ENCODE assay signal across 8 cellular contexts in the genomic region with DNA sequence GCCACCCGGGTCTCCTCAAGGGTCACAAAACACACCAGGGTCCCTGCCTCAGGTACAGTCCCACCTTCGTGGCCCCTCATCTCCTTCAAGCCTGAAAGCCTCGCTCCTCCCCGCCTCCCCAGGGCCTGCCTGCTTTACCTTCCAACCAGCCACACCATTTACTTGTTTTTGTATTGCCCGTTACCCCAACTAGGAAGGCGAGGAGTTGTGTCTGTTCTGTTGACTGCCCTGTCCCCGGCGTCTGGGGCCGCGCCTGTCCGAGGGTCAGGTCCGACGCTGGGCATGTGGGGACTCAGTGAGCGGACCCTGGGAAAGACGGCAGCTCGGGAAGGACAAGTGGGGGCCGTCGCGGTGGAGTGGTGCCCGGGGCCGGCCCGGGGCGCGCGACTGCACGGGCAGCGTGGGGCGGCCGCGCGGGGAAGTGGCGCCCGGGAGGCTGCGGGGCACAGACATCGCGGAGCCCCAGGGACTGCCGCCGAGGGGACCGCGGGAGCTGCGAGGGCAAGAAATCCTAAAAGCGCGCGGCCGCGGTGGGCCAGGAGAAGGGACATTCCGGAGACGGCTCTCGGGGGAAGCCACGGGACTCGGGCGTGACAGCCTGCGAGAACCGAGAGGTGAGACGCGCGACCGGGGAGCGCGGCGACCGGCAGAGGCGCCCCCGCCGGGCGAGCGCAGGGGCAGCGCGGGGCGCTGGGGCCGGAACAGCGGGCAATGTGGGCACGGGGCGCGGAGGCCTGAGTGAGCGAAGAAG. TPM values are rescaled to one million over a fixed set of nuclear protein-coding genes. Genes with fewer than 3 reads are reported as not detected.
DNase-seq lines count a peak whose midpoint lies in the region; ATAC-seq and TF ChIP-seq lines count a peak whose summit lies in the region.

No MANE protein-coding gene starts in this region.

- H3K9ac ChIP-seq in Loucy (ENCODE audit: low read depth, low read length, poor library complexity, severe bottlenecking) = no peak overlapping the region

- no peaks in the 10 kb centered on the region for H4K20me1 ChIP-seq in Loucy (ENCODE audit: insufficient read depth, low read length, poor library complexity, severe bottlenecking)

- peak overlapping the region; percentile 73; the same call in 1 of the 2 replicates for H2AFZ ChIP-seq in Loucy (ENCODE audit: low read length)

- H3K27ac Mint-ChIP-seq in activated T-cell treated with anti-CD3 and anti-CD28 coated beads, Interleukin-2, amount 50 U/mL, for 24 hours = peak overlapping the region; percentile 47
- no peak overlapping the region for H3K27ac Mint-ChIP-seq in progenitor cell of endocrine pancreas

- H3K4me3 Mint-ChIP-seq in activated T-cell treated with anti-CD3 and anti-CD28 coated beads, Interleukin-2, amount 50 U/mL, for 24 hours = peak overlapping the region; percentile 71
- peak overlapping the region; percentile 70 for H3K4me3 Mint-ChIP-seq in progenitor cell of endocrine pancreas (ENCODE audit: low read depth)

- no peaks in the 10 kb centered on the region; the same call in 1 of the 2 replicates for H3F3A ChIP-seq in Loucy (ENCODE audit: low read depth)

- H3K4me3 ChIP-seq in Loucy (ENCODE audit: low read length, poor library complexity, severe bottlenecking) = peak overlapping the region; percentile 78

- peaks cover 32% of the 10 kb centered on the region for H3K4me1 ChIP-seq in Loucy (ENCODE audit: insufficient read depth, low read length, poor library complexity, severe bottlenecking)

- peak overlapping the region; percentile 75 for H3K4me2 ChIP-seq in Loucy (ENCODE audit: low read depth, low read length, poor library complexity, severe bottlenecking)

- H3K36me3 Mint-ChIP-seq in activated T-cell treated with anti-CD3 and anti-CD28 coated beads, Interleukin-2, amount 50 U/mL, for 24 hours (ENCODE audit: low read depth) = no peaks in the 10 kb centered on the region
- peaks cover under 1% of the 10 kb centered on the region for H3K36me3 Mint-ChIP-seq in progenitor cell of endocrine pancreas (ENCODE audit: insufficient read depth)

- peak; percentile 49 for DNase-seq in NCI-H2196 (lab: John Stamatoyannopoulos, UW; ENCODE audit: unreplicated experiment)
- DNase-seq in NCI-H2196 treated with DMSO at 0.1 percent for 48 hours (lab: John Stamatoyannopoulos, UW; ENCODE audit: unreplicated experiment) = no peak
- DNase-seq in activated T-cell treated with anti-CD3 and anti-CD28 coated beads, Interleukin-2, amount 50 U/mL, for 24 hours = no peak
- DNase-seq in germinal center (ENCODE audit: low spot score) = peak; percentile 74
- DNase-seq in progenitor cell of endocrine pancreas (ENCODE audit: low spot score, unreplicated experiment) = peak; percentile 43

- H3K27me3 Mint-ChIP-seq in activated T-cell treated with anti-CD3 and anti-CD28 coated beads, Interleukin-2, amount 50 U/mL, for 24 hours = peaks cover 60% of the 10 kb centered on the region
- H3K27me3 Mint-ChIP-seq in progenitor cell of endocrine pancreas = peaks cover 39% of the 10 kb centered on the region

- H3K4me1 Mint-ChIP-seq in activated T-cell treated with anti-CD3 and anti-CD28 coated beads, Interleukin-2, amount 50 U/mL, for 24 hours (ENCODE audit: low read depth) = peaks cover 6% of the 10 kb centered on the region
- H3K4me1 Mint-ChIP-seq in progenitor cell of endocrine pancreas (ENCODE audit: low read depth) = peaks cover 25% of the 10 kb centered on the region

- no peaks in the 10 kb centered on the region for H3K9me3 ChIP-seq in Loucy (ENCODE audit: insufficient read depth, low read depth, low read length)

- H3K36me3 ChIP-seq in Loucy (ENCODE audit: insufficient read depth, low read length) = no peaks in the 10 kb centered on the region

- peaks cover 13% of the 10 kb centered on the region for H3K79me2 ChIP-seq in Loucy (ENCODE audit: insufficient read depth, low read length)

- no peak; the same call in 1 of the 2 replicates for TF ChIP-seq CTCF in Loucy (conservative IDR thresholded peaks at IDR 0.05; ENCODE audit: low read length)
- TF ChIP-seq CTCF in progenitor cell of endocrine pancreas (IDR thresholded peaks at IDR 0.05; ENCODE audit: unreplicated experiment) = peak; percentile 29

- peak; percentile 39 for ATAC-seq in GM21737 (IDR thresholded peaks at IDR 0.05; ENCODE audit: unreplicated experiment)
- no peak for ATAC-seq in GM18519 (IDR thresholded peaks at IDR 0.05; ENCODE audit: low FRiP score, unreplicated experiment)

- no peaks in the 10 kb centered on the region for H3K27me3 ChIP-seq in Loucy (ENCODE audit: insufficient read depth, low read length, poor library complexity, severe bottlenecking)

- H3K9me2 ChIP-seq in Loucy (replicated peaks; ENCODE audit: low read depth, low read length) = no peaks in the 10 kb centered on the region

- no peaks in the 10 kb centered on the region for H3K9me3 Mint-ChIP-seq in activated T-cell treated with anti-CD3 and anti-CD28 coated beads, Interleukin-2, amount 50 U/mL, for 24 hours
- no peaks in the 10 kb centered on the region for H3K9me3 Mint-ChIP-seq in progenitor cell of endocrine pancreas (ENCODE audit: low read depth)

RNA-seq across cellular contexts. Expression of gene GRHL1, which starts 0.8 kb away (rescaled TPM):
- total RNA-seq in progenitor cell of endocrine pancreas = 13.4 and 14.4 TPM in 2 replicates

Comparison
In these comparisons a context has a peak if more than half of its experiments do, and no peak if none do; other contexts are left out.
1. DNase-seq: peak in NCI-H2196 (single experiment), germinal center (single experiment) and progenitor cell of endocrine pancreas (single experiment); none in NCI-H2196 treated with DMSO at 0.1 percent for 48 hours (single experiment) and activated T-cell treated with anti-CD3 and anti-CD28 coated beads, Interleukin-2, amount 50 U/mL, for 24 hours (single experiment).